Comparison of ENCODE assay signal across 8 cellular contexts in genomic region chr17:48678141-48678971, GRCh38. TPM values are rescaled to one million over a fixed set of nuclear protein-coding genes. Genes with fewer than 3 reads are reported as not detected.
DNase-seq lines count a peak whose midpoint lies in the region; ATAC-seq, FAIRE-seq and TF ChIP-seq lines count a peak whose summit lies in the region.

No MANE protein-coding gene starts in this region.

- H3K27ac ChIP-seq in PC-9, result no peak overlapping the region

- FAIRE-seq in HTR-8/SVneo (lab: Jason Lieb, UNC), result peak; percentile 79

- no peak overlapping the region; the same call in 1 of the 2 replicates for H3K4me3 ChIP-seq in PC-9

- H3K27ac Mint-ChIP-seq in activated T-cell treated with anti-CD3 and anti-CD28 coated beads, Interleukin-2, amount 50 U/mL, for 72 hours, result no peak overlapping the region
- no peak overlapping the region for H3K27ac Mint-ChIP-seq in nephron
- H3K27ac Mint-ChIP-seq in stimulated activated naive CD8-positive, alpha-beta T cell treated with anti-CD3 and anti-CD28 coated beads, Interleukin-15, amount 100 ng/mL, for 72 hours, result peak overlapping the region in 1 of 2 donors; percentile 79

- peaks cover 36% of the 10 kb centered on the region for H3K27me3 ChIP-seq in PC-9 (ENCODE audit: insufficient read depth, low read depth)

- H3K9me3 ChIP-seq in PC-9 (ENCODE audit: insufficient read depth, low read depth), result no peaks in the 10 kb centered on the region

- no peaks in the 10 kb centered on the region for H3K9me3 Mint-ChIP-seq in activated T-cell treated with anti-CD3 and anti-CD28 coated beads, Interleukin-2, amount 50 U/mL, for 72 hours
- H3K9me3 Mint-ChIP-seq in nephron, result no peaks in the 10 kb centered on the region
- H3K9me3 Mint-ChIP-seq in stimulated activated naive CD8-positive, alpha-beta T cell treated with anti-CD3 and anti-CD28 coated beads, Interleukin-15, amount 100 ng/mL, for 72 hours, result no peaks in the 10 kb centered on the region

- 0 out of 2 replicates have a peak, but pooled peaks cover 4% of the 10 kb centered on the region for H3K4me1 ChIP-seq in PC-9 (replicated peaks; ENCODE audit: insufficient read depth)

- DNase-seq in GM03348 (ENCODE audit: low spot score) (peak; percentile 87), HTR-8/SVneo (ENCODE audit: insufficient read length, low spot score) (peak; percentile 92), PC-9 (peak; percentile 41 to 64), fibroblast of peridontal ligament (ENCODE audit: extremely low read depth) (peak; percentile 14)
- DNase-seq in activated T-cell treated with anti-CD3 and anti-CD28 coated beads, Interleukin-2, amount 50 U/mL, for 72 hours, result peak; percentile 78 to 86
- DNase-seq in stimulated activated naive CD8-positive, alpha-beta T cell treated with anti-CD3 and anti-CD28 coated beads, Interleukin-15, amount 100 ng/mL, for 72 hours, result peak; percentile 77 to 81

- H3K36me3 Mint-ChIP-seq in activated T-cell treated with anti-CD3 and anti-CD28 coated beads, Interleukin-2, amount 50 U/mL, for 72 hours (ENCODE audit: insufficient read depth in 2 of 2), result no peaks in the 10 kb centered on the region
- no peaks in the 10 kb centered on the region for H3K36me3 Mint-ChIP-seq in nephron (ENCODE audit: low read depth)

- POLR2A ChIA-PET in PC-9 (lab: Charles Lee; ENCODE audit: unreplicated experiment), result interaction anchor here (0.6 to 0.7 kb wide), 2 partner anchors 201 to 439 kb away, joined by 3 to 6 read pairs; no protein-coding TSS in a partner anchor

- H3K9me2 ChIP-seq in PC-9 (ENCODE audit: insufficient read depth), result no peaks in the 10 kb centered on the region

- TF ChIP-seq CTCF in PC-9 (conservative IDR thresholded peaks at IDR 0.05) (peak; percentile 97), nephron (IDR thresholded peaks at IDR 0.05; ENCODE audit: unreplicated experiment in 3 of 3) (peak; percentile 89 to 96 (median 94))

- peak; percentile 90 to 96 for ATAC-seq in activated T-cell treated with anti-CD3 and anti-CD28 coated beads, Interleukin-2, amount 50 U/mL, for 72 hours (replicated peaks in 1 of 2)
- ATAC-seq in stimulated activated naive CD8-positive, alpha-beta T cell treated with anti-CD3 and anti-CD28 coated beads, Interleukin-15, amount 100 ng/mL, for 72 hours, result peak; percentile 98
- no peak for ATAC-seq in GM19455 (IDR thresholded peaks at IDR 0.05; ENCODE audit: unreplicated experiment)

- peaks cover 5% of the 10 kb centered on the region for H3K4me1 Mint-ChIP-seq in activated T-cell treated with anti-CD3 and anti-CD28 coated beads, Interleukin-2, amount 50 U/mL, for 72 hours (ENCODE audit: low read depth)
- H3K4me1 Mint-ChIP-seq in nephron, result no peaks in the 10 kb centered on the region
- H3K4me1 Mint-ChIP-seq in stimulated activated naive CD8-positive, alpha-beta T cell treated with anti-CD3 and anti-CD28 coated beads, Interleukin-15, amount 100 ng/mL, for 72 hours, result peaks cover 5% of the 10 kb centered on the region

- H3K79me2 ChIP-seq in PC-9 (ENCODE audit: low read depth), result no peaks in the 10 kb centered on the region

- CTCF ChIA-PET in PC-9 (lab: Charles Lee), result interaction anchor here (0.5 to 2.3 kb wide), 5 partner anchors 45 to 207 kb away, joined by 3 to 20 read pairs (median 4); no protein-coding TSS in a partner anchor

- H2AFZ ChIP-seq in PC-9, result no peak overlapping the region; the same call in 1 of the 2 replicates

- peaks cover 49% of the 10 kb centered on the region for H3K27me3 Mint-ChIP-seq in activated T-cell treated with anti-CD3 and anti-CD28 coated beads, Interleukin-2, amount 50 U/mL, for 72 hours (ENCODE audit: low read depth)
- peaks cover 73% of the 10 kb centered on the region for H3K27me3 Mint-ChIP-seq in nephron (ENCODE audit: low read depth)
- peaks cover 54% of the 10 kb centered on the region for H3K27me3 Mint-ChIP-seq in stimulated activated naive CD8-positive, alpha-beta T cell treated with anti-CD3 and anti-CD28 coated beads, Interleukin-15, amount 100 ng/mL, for 72 hours

- H3K4me3 Mint-ChIP-seq in activated T-cell treated with anti-CD3 and anti-CD28 coated beads, Interleukin-2, amount 50 U/mL, for 72 hours, result peak overlapping the region; percentile 64 to 68
- peak overlapping the region in 1 of 3 experiments; percentile 41 for H3K4me3 Mint-ChIP-seq in nephron
- H3K4me3 Mint-ChIP-seq in stimulated activated naive CD8-positive, alpha-beta T cell treated with anti-CD3 and anti-CD28 coated beads, Interleukin-15, amount 100 ng/mL, for 72 hours, result peak overlapping the region in 1 of 2 donors; percentile 36

- no TSS peak for BruUV-seq in PC-9 (replicated peaks; lab: Mats Ljungman, UMichigan)

- intact Hi-C loops in PC-9 (cut with micrococcal nuclease; ENCODE audit: unreplicated experiment), result loop anchor here (2.0 to 10.0 kb wide), 3 partner anchors 112 to 356 kb away; no protein-coding TSS in a partner anchor

- H3K36me3 ChIP-seq in PC-9 (ENCODE audit: low read depth), result no peaks in the 10 kb centered on the region

- no peaks in the 10 kb centered on the region for H4K20me1 ChIP-seq in PC-9 (ENCODE audit: insufficient read depth)

- no peaks in the 10 kb centered on the region for H3F3A ChIP-seq in PC-9 (ENCODE audit: insufficient read depth, low read depth)

- H3K4me2 ChIP-seq in PC-9, result peak overlapping the region; percentile 64

RNA-seq across cellular contexts. Expression of gene PRAC1, which starts 44.0 kb away (rescaled TPM):
- not detected in 2 replicates for total RNA-seq in PC-9 (2021)
- not detected for total RNA-seq in activated T-cell treated with anti-CD3 and anti-CD28 coated beads, Interleukin-2, amount 50 U/mL, for 72 hours

RNA-seq across cellular contexts. Expression of gene PRAC2, which starts 44.6 kb away (rescaled TPM):
- total RNA-seq in PC-9 (2021), result not detected in 2 replicates
- total RNA-seq in activated T-cell treated with anti-CD3 and anti-CD28 coated beads, Interleukin-2, amount 50 U/mL, for 72 hours, result not detected

RNA-seq across cellular contexts. Expression of gene HOXB13, which starts 50.2 kb away (rescaled TPM):
- total RNA-seq in PC-9 (2021), result 0.15 TPM in 1 of 2 replicates, not detected in the other
- total RNA-seq in activated T-cell treated with anti-CD3 and anti-CD28 coated beads, Interleukin-2, amount 50 U/mL, for 72 hours, result not detected

RNA-seq across cellular contexts. Expression of gene HOXB9, which starts 52.2 kb away (rescaled TPM):
- 0.30 and 0.70 TPM in 2 replicates for total RNA-seq in PC-9 (2021)
- 10 to 100 TPM; 15.0 to 23.0 TPM for total RNA-seq in activated T-cell treated with anti-CD3 and anti-CD28 coated beads, Interleukin-2, amount 50 U/mL, for 72 hours

Comparison
In these comparisons a context has a peak if more than half of its experiments do, and no peak if none do; other contexts are left out.
1. DNase-seq: peak in every context shown above with its lines; median percentile 92 in HTR-8/SVneo; 87 in GM03348; 82 in activated T-cell treated with anti-CD3 and anti-CD28 coated beads, Interleukin-2, amount 50 U/mL, for 72 hours; 79 in stimulated activated naive CD8-positive, alpha-beta T cell treated with anti-CD3 and anti-CD28 coated beads, Interleukin-15, amount 100 ng/mL, for 72 hours; 52 in PC-9; 14 in fibroblast of peridontal ligament.